In the genomic region with DNA sequence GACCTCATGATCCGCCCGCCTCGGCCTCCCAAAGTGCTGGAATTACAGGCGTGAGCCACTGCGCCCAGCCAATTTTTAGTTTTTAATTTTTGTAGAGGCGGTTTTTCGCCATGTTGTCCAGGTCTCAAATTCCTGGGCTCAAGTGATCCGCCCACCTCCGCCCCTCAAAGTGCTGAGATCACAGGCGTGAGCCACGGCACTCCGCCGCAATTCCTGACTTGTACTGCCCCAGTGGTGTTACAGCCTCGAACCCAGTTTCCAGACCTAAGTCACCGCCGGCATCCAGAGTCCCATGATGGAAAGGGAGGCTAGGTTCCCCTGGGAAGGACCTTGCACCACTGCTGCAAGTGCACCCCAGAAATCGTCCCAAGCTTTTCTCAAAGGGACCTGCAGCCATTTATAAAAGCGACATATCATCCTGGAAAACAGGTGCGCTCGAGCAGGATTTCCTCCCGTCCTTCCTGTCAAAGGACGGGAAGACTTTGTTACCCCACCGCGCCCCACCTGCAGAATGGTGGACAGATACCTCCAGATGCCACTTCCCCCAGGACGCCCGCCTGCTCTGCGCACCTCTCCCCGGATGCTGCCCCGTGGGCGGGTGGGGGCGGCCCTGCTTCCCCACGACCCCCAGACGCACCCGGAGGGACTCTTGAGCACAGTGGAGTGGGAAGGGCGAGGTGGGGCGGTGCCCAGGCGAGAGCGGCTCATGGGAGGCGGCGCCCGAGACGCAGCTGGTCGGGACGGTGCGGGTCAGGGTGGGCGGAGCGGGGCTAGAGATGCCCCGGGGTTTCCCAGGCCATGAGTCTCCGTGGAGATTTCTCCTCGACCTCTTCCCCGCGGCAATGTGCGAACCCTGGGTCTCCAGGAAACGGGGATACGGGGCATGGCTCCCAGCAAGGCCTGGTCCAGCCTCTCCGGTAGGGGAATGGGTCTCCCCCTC, we compare ENCODE assay signal across 8 cellular contexts. TPM values are rescaled to one million over a fixed set of nuclear protein-coding genes. Genes with fewer than 3 reads are reported as not detected.
DNase-seq lines count a peak whose midpoint lies in the region; ATAC-seq and FAIRE-seq lines count a peak whose summit lies in the region.

No MANE protein-coding gene starts in this region.

- H3K27ac Mint-ChIP-seq in activated naive CD8-positive, alpha-beta T cell treated with anti-CD3 and anti-CD28 coated beads for 36 hours = peak overlapping the region; percentile 99

- peak overlapping the region; percentile 97 for H3K4me3 Mint-ChIP-seq in activated naive CD8-positive, alpha-beta T cell treated with anti-CD3 and anti-CD28 coated beads for 36 hours

- peaks cover 30% of the 10 kb centered on the region for H3K36me3 Mint-ChIP-seq in activated naive CD8-positive, alpha-beta T cell treated with anti-CD3 and anti-CD28 coated beads for 36 hours

- no peaks in the 10 kb centered on the region for H3K9me3 Mint-ChIP-seq in activated naive CD8-positive, alpha-beta T cell treated with anti-CD3 and anti-CD28 coated beads for 36 hours

- peak; percentile 36 for ATAC-seq in GM19467 (IDR thresholded peaks at IDR 0.05; ENCODE audit: unreplicated experiment)
- ATAC-seq in HG03571 (IDR thresholded peaks at IDR 0.05; ENCODE audit: unreplicated experiment) = peak; percentile 36
- ATAC-seq in left cardiac atrium = peak; percentile 79 to 91

- DNase-seq in D341Med (ENCODE audit: low spot score) = peak; percentile 71
- DNase-seq in RCC 7860 (ENCODE audit: low spot score) = peak; percentile 41
- DNase-seq in activated naive CD8-positive, alpha-beta T cell treated with anti-CD3 and anti-CD28 coated beads for 36 hours = peak; percentile 74
- peak; percentile 85 for DNase-seq in left cardiac atrium
- DNase-seq in posterior vena cava (ENCODE audit: low spot score) = peak; percentile 92
- no peak for DNase-seq in inferior parietal cortex (ENCODE audit: extremely low spot score)

- no peak for FAIRE-seq in RCC 7860 (lab: Jason Lieb, UNC)

- peaks cover 18% of the 10 kb centered on the region for H3K4me1 Mint-ChIP-seq in activated naive CD8-positive, alpha-beta T cell treated with anti-CD3 and anti-CD28 coated beads for 36 hours

- H3K27me3 Mint-ChIP-seq in activated naive CD8-positive, alpha-beta T cell treated with anti-CD3 and anti-CD28 coated beads for 36 hours = peaks cover 17% of the 10 kb centered on the region

- intact Hi-C loops in left cardiac atrium (cut with DNase I) = no loop called here
- intact Hi-C loops in posterior vena cava (cut with DNase I) = no loop called here

RNA-seq across cellular contexts. Expression of a gene that starts 1.0 kb away (rescaled TPM):
- 1,000 to 10,000 TPM; 2,967 to 3,168 TPM for total RNA-seq in activated naive CD8-positive, alpha-beta T cell treated with anti-CD3 and anti-CD28 coated beads for 36 hours
- total RNA-seq in left cardiac atrium (1,000 to 10,000 TPM; 2,090 to 2,230 TPM), posterior vena cava (1,000 to 10,000 TPM; 2,294 to 2,387 TPM)

RNA-seq across cellular contexts. Expression of a gene that starts 11.8 kb away (rescaled TPM):
- 10 to 100 TPM; 12.4 to 12.7 TPM for total RNA-seq in activated naive CD8-positive, alpha-beta T cell treated with anti-CD3 and anti-CD28 coated beads for 36 hours
- total RNA-seq in left cardiac atrium = 10 to 100 TPM; 41.9 to 42.8 TPM
- 10 to 100 TPM; 15.9 to 20.0 TPM for total RNA-seq in posterior vena cava

RNA-seq across cellular contexts. Expression of a gene that starts 14.1 kb away (rescaled TPM):
- 10 to 100 TPM; 35.1 to 35.8 TPM for total RNA-seq in activated naive CD8-positive, alpha-beta T cell treated with anti-CD3 and anti-CD28 coated beads for 36 hours
- total RNA-seq in left cardiac atrium = 10 to 100 TPM; 36.6 to 41.2 TPM
- total RNA-seq in posterior vena cava = 10 to 100 TPM; 25.3 to 28.1 TPM

RNA-seq across cellular contexts. Expression of a gene that starts 18.1 kb away (rescaled TPM):
- total RNA-seq in activated naive CD8-positive, alpha-beta T cell treated with anti-CD3 and anti-CD28 coated beads for 36 hours = 100 to 1,000 TPM; 110 to 112 TPM
- total RNA-seq in left cardiac atrium (10 to 100 TPM; 54.5 to 70.9 TPM), posterior vena cava (10 to 100 TPM; 61.8 to 67.2 TPM)

RNA-seq across cellular contexts. Expression of a gene that starts 22.8 kb away (rescaled TPM):
- total RNA-seq in activated naive CD8-positive, alpha-beta T cell treated with anti-CD3 and anti-CD28 coated beads for 36 hours = 100 to 1,000 TPM; 694 to 696 TPM
- total RNA-seq in left cardiac atrium (100 to 1,000 TPM; 406 to 476 TPM), posterior vena cava (1,000 to 10,000 TPM; 5,571 to 6,731 TPM)
